ENCODE assay signal across 31 cellular contexts in the genomic region with DNA sequence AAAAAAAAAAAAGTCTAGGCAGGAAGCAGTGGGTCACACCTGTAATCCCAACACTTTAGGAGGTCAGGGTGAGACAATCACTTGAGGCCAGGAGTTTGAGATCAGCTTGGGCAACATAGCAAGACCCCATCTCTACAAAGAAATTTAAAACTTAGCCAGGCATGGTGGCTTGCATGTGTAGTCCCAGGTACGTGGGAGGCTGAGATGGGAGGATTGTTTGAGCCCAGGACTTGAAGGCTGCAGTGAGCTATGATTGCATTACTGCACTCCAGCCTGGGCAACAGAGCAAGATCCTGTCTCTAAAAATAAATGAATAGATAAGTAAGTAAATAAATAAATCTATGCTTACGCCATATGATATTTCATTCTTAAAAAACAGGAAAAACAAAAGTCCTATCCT.
"Had no signal": no experiment of that assay in that cellular context is flagged by ENCODE, and none has a peak within 500 bp of the region (broad histone marks: within the 10 kb centered on the region; RNA-seq: fewer than 3 reads in every experiment).

No MANE protein-coding gene starts in this region.

- DNase-seq: activated CD4-positive, alpha-beta memory T cell treated with anti-CD3 and anti-CD28 coated beads, Interleukin-2, amount 10 ng/mL, durations not matched to agents 7 days and 5 days; activated CD4-positive, alpha-beta T cell treated with anti-CD3 and anti-CD28 coated beads for 1 hour; activated CD4-positive, alpha-beta T cell treated with anti-CD3 and anti-CD28 coated beads for 4 hours; activated CD4-positive, alpha-beta T cell treated with anti-CD3 and anti-CD28 coated beads, Interleukin-2, amount 10 ng/mL, durations not matched to agents 7 days and 5 days; activated CD4-positive, alpha-beta T cell treated with anti-CD3 and anti-CD28 coated beads, Interleukin-2, amount 50 U/mL, for 4 hours; activated CD8-positive, alpha-beta memory T cell treated with anti-CD3 and anti-CD28 coated beads, Interleukin-2, amount 50 U/mL, for 48 hours; activated gamma-delta T cell; activated naive CD4-positive, alpha-beta T cell; activated naive CD4-positive, alpha-beta T cell treated with anti-CD3 and anti-CD28 coated beads, Interleukin-2, amount 10 ng/mL, durations not matched to agents 7 days and 5 days; activated naive CD8-positive, alpha-beta T cell treated with anti-CD3 and anti-CD28 coated beads, Interleukin-2, amount 10 ng/mL, durations not matched to agents 7 days and 5 days; activated T-cell treated with anti-CD3 and anti-CD28 coated beads for 4 hours; activated T-cell treated with anti-CD3 and anti-CD28 coated beads, Interleukin-2, amount 50 U/mL, for 24 hours; activated T-cell treated with anti-CD3 and anti-CD28 coated beads, Interleukin-2, amount 50 U/mL, for 72 hours; central memory CD4-positive, alpha-beta T cell; cerebellar nuclear complex; colonic mucosa; dorsolateral prefrontal cortex; effector memory CD4-positive, alpha-beta T cell; endodermal cell; foreskin fibroblast; head of caudate nucleus; T-helper 1 cell; T-helper 17 cell had no signal

- H3K4me1 Mint-ChIP-seq: activated CD4-positive, alpha-beta memory T cell treated with anti-CD3 and anti-CD28 coated beads, Interleukin-2, amount 10 ng/mL, durations not matched to agents 7 days and 5 days; activated CD4-positive, alpha-beta T cell treated with anti-CD3 and anti-CD28 coated beads, Interleukin-2, amount 10 ng/mL, durations not matched to agents 7 days and 5 days; activated naive CD4-positive, alpha-beta T cell treated with anti-CD3 and anti-CD28 coated beads, Interleukin-2, amount 10 ng/mL, durations not matched to agents 7 days and 5 days; activated naive CD8-positive, alpha-beta T cell treated with anti-CD3 and anti-CD28 coated beads, Interleukin-2, amount 10 ng/mL, durations not matched to agents 7 days and 5 days; endodermal cell had no signal

- H3K27me3 ChIP-seq: ascending aorta, breast epithelium, cardiac muscle cell, colonic mucosa, dorsolateral prefrontal cortex had no signal

- H3K4me3 ChIP-seq: ascending aorta, breast epithelium, cardiac muscle cell, colonic mucosa, dorsolateral prefrontal cortex had no signal

- H3K9me3 ChIP-seq: ascending aorta, colonic mucosa had no signal

- H3K9me3 Mint-ChIP-seq: activated naive CD4-positive, alpha-beta T cell treated with anti-CD3 and anti-CD28 coated beads, Interleukin-2, amount 10 ng/mL, durations not matched to agents 7 days and 5 days; activated T-cell treated with anti-CD3 and anti-CD28 coated beads, Interleukin-2, amount 50 U/mL, for 72 hours; dendritic cell treated with granulocyte-macrophage colony-stimulating factor and Interleukin-4, amounts not matched to agents 40 ng/mL and 50 ng/mL, for 4 days had no signal

- H3K4me3 Mint-ChIP-seq: activated CD4-positive, alpha-beta memory T cell treated with anti-CD3 and anti-CD28 coated beads, Interleukin-2, amount 10 ng/mL, durations not matched to agents 7 days and 5 days; activated CD4-positive, alpha-beta T cell treated with anti-CD3 and anti-CD28 coated beads, Interleukin-2, amount 10 ng/mL, durations not matched to agents 7 days and 5 days; activated naive CD4-positive, alpha-beta T cell treated with anti-CD3 and anti-CD28 coated beads, Interleukin-2, amount 10 ng/mL, durations not matched to agents 7 days and 5 days; activated naive CD8-positive, alpha-beta T cell treated with anti-CD3 and anti-CD28 coated beads, Interleukin-2, amount 10 ng/mL, durations not matched to agents 7 days and 5 days; activated T-cell treated with anti-CD3 and anti-CD28 coated beads, Interleukin-2, amount 50 U/mL, for 24 hours; activated T-cell treated with anti-CD3 and anti-CD28 coated beads, Interleukin-2, amount 50 U/mL, for 72 hours; brain; dendritic cell treated with granulocyte-macrophage colony-stimulating factor and Interleukin-4, amounts not matched to agents 40 ng/mL and 50 ng/mL, for 4 days; endodermal cell; T-helper 17 cell; T-helper 2 cell treated with Interferon-gamma antibody and Interleukin-4, amounts not matched to agents 5 μg/mL and 100 μg/mL, for 36 hours had no signal

- H3K4me1 ChIP-seq: ascending aorta, breast epithelium, colonic mucosa had no signal

- H3K27me3 Mint-ChIP-seq: activated CD4-positive, alpha-beta memory T cell treated with anti-CD3 and anti-CD28 coated beads, Interleukin-2, amount 10 ng/mL, durations not matched to agents 7 days and 5 days; activated CD4-positive, alpha-beta T cell treated with anti-CD3 and anti-CD28 coated beads, Interleukin-2, amount 10 ng/mL, durations not matched to agents 7 days and 5 days; activated naive CD4-positive, alpha-beta T cell treated with anti-CD3 and anti-CD28 coated beads, Interleukin-2, amount 10 ng/mL, durations not matched to agents 7 days and 5 days; activated naive CD8-positive, alpha-beta T cell treated with anti-CD3 and anti-CD28 coated beads, Interleukin-2, amount 10 ng/mL, durations not matched to agents 7 days and 5 days; activated T-cell treated with anti-CD3 and anti-CD28 coated beads, Interleukin-2, amount 50 U/mL, for 24 hours; brain; dendritic cell treated with granulocyte-macrophage colony-stimulating factor and Interleukin-4, amounts not matched to agents 40 ng/mL and 50 ng/mL, for 4 days; T-helper 17 cell had no signal

- H3K27ac Mint-ChIP-seq: activated CD4-positive, alpha-beta memory T cell treated with anti-CD3 and anti-CD28 coated beads, Interleukin-2, amount 10 ng/mL, durations not matched to agents 7 days and 5 days; activated CD4-positive, alpha-beta T cell treated with anti-CD3 and anti-CD28 coated beads, Interleukin-2, amount 10 ng/mL, durations not matched to agents 7 days and 5 days; activated naive CD4-positive, alpha-beta T cell treated with anti-CD3 and anti-CD28 coated beads, Interleukin-2, amount 10 ng/mL, durations not matched to agents 7 days and 5 days; activated naive CD4-positive, alpha-beta T cell treated with anti-CD3 and anti-CD28 coated beads, Interleukin-2, amount 50 U/mL, for 72 hours; activated naive CD8-positive, alpha-beta T cell treated with anti-CD3 and anti-CD28 coated beads, Interleukin-2, amount 10 ng/mL, durations not matched to agents 7 days and 5 days; dendritic cell treated with granulocyte-macrophage colony-stimulating factor and Interleukin-4, amounts not matched to agents 40 ng/mL and 50 ng/mL, for 4 days; endodermal cell; T-helper 17 cell; T-helper 2 cell treated with Interferon-gamma antibody and Interleukin-4, amounts not matched to agents 5 μg/mL and 100 μg/mL, for 36 hours had no signal

- H3K36me3 ChIP-seq: breast epithelium, cardiac muscle cell, colonic mucosa had no signal

- ATAC-seq: activated naive CD4-positive, alpha-beta T cell treated with anti-CD3 and anti-CD28 coated beads, Interleukin-2, amount 50 U/mL, for 72 hours; activated T-cell treated with anti-CD3 and anti-CD28 coated beads, Interleukin-2, amount 50 U/mL, for 72 hours; esophagus mucosa; T-helper 17 cell had no signal

- H3K27ac ChIP-seq: ascending aorta, breast epithelium, cardiac muscle cell, colonic mucosa, dorsolateral prefrontal cortex had no signal
